In the genomic region with DNA sequence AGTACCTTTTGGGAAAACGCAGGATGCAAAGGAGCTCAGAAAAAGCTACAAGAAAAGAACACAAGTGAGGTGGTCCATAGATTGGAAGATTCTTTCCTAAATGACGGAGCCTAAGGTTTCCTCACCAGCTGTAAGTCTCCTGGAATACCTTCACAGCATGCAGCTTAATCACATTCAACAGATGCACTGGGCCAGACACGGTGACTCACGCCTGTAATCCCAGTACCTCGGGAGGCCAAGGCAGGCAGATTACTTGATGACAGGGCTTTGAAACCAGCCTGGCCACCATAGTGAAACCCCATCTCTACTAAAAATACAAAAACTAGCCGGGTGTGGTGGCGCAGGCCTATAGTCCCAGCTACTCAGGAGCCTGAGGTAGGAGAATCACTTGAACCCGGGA, we compare ENCODE assay signal across 24 cellular contexts.
DNase-seq lines count a peak whose midpoint lies in the region; ATAC-seq and TF ChIP-seq lines count a peak whose summit lies in the region.
"Had no signal": no experiment of that assay in that cellular context is flagged by ENCODE, and none has a peak within 500 bp of the region (broad histone marks: within the 10 kb centered on the region; RNA-seq: fewer than 3 reads in every experiment).

No MANE protein-coding gene starts in this region.

- H3K36me3 Mint-ChIP-seq in WTC11 (peaks cover 3% of the 10 kb centered on the region; the same call in 1 of the 2 replicates), nephron progenitor cell (ENCODE audit: low read depth) (no peaks in the 10 kb centered on the region)

- H3K27ac ChIP-seq in esophagus squamous epithelium, result no peak overlapping the region
- H3K27ac ChIP-seq: A549, upper lobe of right lung had no signal

- no peaks in the 10 kb centered on the region for H3K36me3 ChIP-seq in esophagus squamous epithelium
- H3K36me3 ChIP-seq: upper lobe of right lung had no signal

- WGBS in esophagus squamous epithelium, 2 donors, result 77 to 81% methylated on average over 5 to 6 of the region's 8 CpGs

- H3K4me3 Mint-ChIP-seq in WTC11, result no peak overlapping the region
- no peak overlapping the region for H3K4me3 Mint-ChIP-seq in nephron progenitor cell
- H3K4me3 Mint-ChIP-seq: activated CD8-positive, alpha-beta T cell treated with anti-CD3 and anti-CD28 coated beads for 36 hours; B cell had no signal

- peak; percentile 58 for DNase-seq in Daoy (ENCODE audit: low read depth)
- peak; percentile 58 for DNase-seq in HT1080 (ENCODE audit: low read depth)
- no peak for DNase-seq in WTC11 (ENCODE audit: low spot score)
- DNase-seq in fibroblast of mammary gland (ENCODE audit: low read depth), result peak; percentile 14
- no peak for DNase-seq in esophagus squamous epithelium (lab: John Stamatoyannopoulos, UW)
- no peak for DNase-seq in nephron progenitor cell
- no peak for DNase-seq in activated T-cell treated with anti-CD3 and anti-CD28 coated beads, Interleukin-2, amount 50 U/mL, for 1 hour
- no peak for DNase-seq in NCI-H524 treated with DMSO at 0.1 percent for 48 hours (lab: John Stamatoyannopoulos, UW)
- DNase-seq: activated CD4-positive, CD25-positive, alpha-beta regulatory T cell treated with anti-CD3 and anti-CD28 coated beads, Interleukin-2, amount 50 U/mL, for 72 hours; activated CD8-positive, alpha-beta T cell treated with anti-CD3 and anti-CD28 coated beads for 36 hours; activated gamma-delta T cell; activated T-cell treated with anti-CD3 and anti-CD28 coated beads for 4 hours; foreskin melanocyte; hypothalamus; NCI-H1694; NCI-H2171; NCI-H69; substantia nigra; T1000; upper lobe of right lung had no signal

- CTCF ChIA-PET in WTC11 (lab: Charles Lee), result interaction anchor here (1.0 to 1.4 kb wide), 4 partner anchors 8 to 69 kb away, joined by 3 to 4 read pairs (median 3); no protein-coding TSS in a partner anchor

- no peak overlapping the region for H3K4me3 ChIP-seq in fibroblast of mammary gland (ENCODE audit: control insufficient read depth, low read depth, low read length)
- no peak overlapping the region for H3K4me3 ChIP-seq in esophagus squamous epithelium
- H3K4me3 ChIP-seq: A549, upper lobe of right lung had no signal

- intact Hi-C loops in esophagus squamous epithelium (cut with DNase I), result no loop called here

- no peak for TF ChIP-seq POLR2A in esophagus squamous epithelium (IDR thresholded peaks at IDR 0.05)

- peak; percentile 39 for ATAC-seq in WTC11
- ATAC-seq: A549; activated CD8-positive, alpha-beta T cell treated with anti-CD3 and anti-CD28 coated beads for 36 hours; Right ventricle myocardium inferior; sciatic nerve; upper lobe of right lung had no signal

- TF ChIP-seq CTCF in WTC11 (IDR thresholded peaks at IDR 0.05), result no peak
- no peak for TF ChIP-seq CTCF in fibroblast of mammary gland (conservative IDR thresholded peaks at IDR 0.05; ENCODE audit: control insufficient read depth, insufficient read depth, low read depth, low read length)
- no peak for TF ChIP-seq CTCF in esophagus squamous epithelium (IDR thresholded peaks at IDR 0.05)
- no peak for TF ChIP-seq CTCF in nephron progenitor cell (IDR thresholded peaks at IDR 0.05)

- POLR2A ChIA-PET in WTC11 (lab: Charles Lee), result interaction anchor here (0.7 kb wide), 1 partner anchor 1737 kb away, joined by 4 read pairs; no protein-coding TSS in a partner anchor

- H3K4me1 ChIP-seq in esophagus squamous epithelium, result no peaks in the 10 kb centered on the region
- H3K4me1 ChIP-seq: A549, upper lobe of right lung had no signal

- H3K27ac Mint-ChIP-seq in WTC11 (no peak overlapping the region), nephron progenitor cell (no peak overlapping the region)
- H3K27ac Mint-ChIP-seq: activated CD8-positive, alpha-beta T cell treated with anti-CD3 and anti-CD28 coated beads for 36 hours; B cell had no signal

- no peaks in the 10 kb centered on the region for H3K27me3 ChIP-seq in esophagus squamous epithelium
- H3K27me3 ChIP-seq: upper lobe of right lung had no signal

- H3K4me1 Mint-ChIP-seq in WTC11 (peaks cover 6% of the 10 kb centered on the region; the same call in 1 of the 2 replicates), nephron progenitor cell (peaks cover 5% of the 10 kb centered on the region)
- H3K4me1 Mint-ChIP-seq: B cell had no signal

- H3K9me3 ChIP-seq in esophagus squamous epithelium, result no peaks in the 10 kb centered on the region
- H3K9me3 ChIP-seq: upper lobe of right lung had no signal

- no peaks in the 10 kb centered on the region; the same call in 1 of the 2 replicates for H3K27me3 Mint-ChIP-seq in WTC11 (ENCODE audit: low read depth)
- H3K27me3 Mint-ChIP-seq in nephron progenitor cell (ENCODE audit: low read depth, poor library complexity), result no peaks in the 10 kb centered on the region

- peaks cover 18% of the 10 kb centered on the region for H3K9me3 Mint-ChIP-seq in WTC11
- peaks cover 9% of the 10 kb centered on the region for H3K9me3 Mint-ChIP-seq in nephron progenitor cell

TF ChIP-seq in WTC11, 78 proteins besides CTCF, POLR2A, EP300 and RAD21:
- TF ChIP-seq ZNF121 (CRISPR knock-in tag; IDR thresholded peaks at IDR 0.05) (peak; percentile 31; the same call in 1 of the 2 replicates), TEAD4 (CRISPR knock-in tag; IDR thresholded peaks at IDR 0.05) (no peak)
TF ChIP-seq in WTC11: peak in this region for 1.

Comparison
In these comparisons a context has a peak if more than half of its experiments do, and no peak if none do; other contexts are left out.
1. DNase-seq: peak in Daoy (single experiment), HT1080 (single experiment) and fibroblast of mammary gland (single experiment); none in WTC11 (single experiment), esophagus squamous epithelium (single experiment), nephron progenitor cell (single experiment), activated T-cell treated with anti-CD3 and anti-CD28 coated beads, Interleukin-2, amount 50 U/mL, for 1 hour (single experiment) and NCI-H524 treated with DMSO at 0.1 percent for 48 hours (single experiment).